14 cellular contexts compared by ENCODE assay signal in the genomic region with DNA sequence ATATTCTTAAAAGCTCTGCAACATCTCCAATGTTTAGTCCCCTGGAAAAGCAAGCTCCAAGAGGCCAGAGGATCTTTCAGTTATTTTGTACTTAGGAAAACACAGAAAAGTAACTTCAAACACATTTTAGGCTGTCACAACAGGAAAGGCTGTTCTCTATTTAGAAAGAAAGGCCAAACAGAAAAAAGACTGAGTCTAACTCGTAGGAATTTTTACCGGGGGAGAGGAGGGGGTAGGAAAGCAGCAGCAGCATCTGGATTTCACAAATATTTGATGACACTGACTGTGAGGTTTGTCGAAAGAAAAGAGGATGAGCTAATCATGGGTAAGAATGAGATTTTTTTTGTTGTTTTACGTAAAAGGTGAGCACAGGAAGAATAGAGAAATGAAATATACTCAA.
DNase-seq lines count a peak whose midpoint lies in the region; ATAC-seq and TF ChIP-seq lines count a peak whose summit lies in the region.
"Had no signal": no experiment of that assay in that cellular context is flagged by ENCODE, and none has a peak within 500 bp of the region (broad histone marks: within the 10 kb centered on the region; RNA-seq: fewer than 3 reads in every experiment).

No MANE protein-coding gene starts in this region.

- H3K9me3 ChIP-seq in thyroid gland (no peaks in the 10 kb centered on the region), colonic mucosa (no peaks in the 10 kb centered on the region)
- H3K9me3 ChIP-seq: tibial artery had no signal

- H3K9me3 Mint-ChIP-seq in HFFc6 (no peaks in the 10 kb centered on the region), T-cell (no peaks in the 10 kb centered on the region)
- H3K9me3 Mint-ChIP-seq: natural killer cell treated with Interleukin-12 subunit alpha and Interleukin-12 subunit beta and Interleukin-15 and Interleukin-18, amount 100 ng/mL, for 72 hours had no signal

- H3K27ac ChIP-seq in thyroid gland (peak overlapping the region; percentile 21 to 57 (median 34)), colonic mucosa (no peak overlapping the region)
- H3K27ac ChIP-seq: tibial artery had no signal

- H3K36me3 ChIP-seq in thyroid gland = no peaks in the 10 kb centered on the region
- H3K36me3 ChIP-seq in colonic mucosa = no peaks in the 10 kb centered on the region
- H3K36me3 ChIP-seq: tibial artery had no signal

- intact Hi-C loops in thyroid gland (cut with DNase I) (no loop called here), colonic mucosa (cut with DNase I) (no loop called here)

- H3K4me1 Mint-ChIP-seq in HFFc6 (ENCODE audit: low read depth) (peaks cover 45% of the 10 kb centered on the region), T-cell (no peaks in the 10 kb centered on the region)

- H3K27me3 Mint-ChIP-seq in HFFc6 (ENCODE audit: insufficient read depth) = no peaks in the 10 kb centered on the region
- no peaks in the 10 kb centered on the region for H3K27me3 Mint-ChIP-seq in T-cell
- H3K27me3 Mint-ChIP-seq: natural killer cell treated with Interleukin-12 subunit alpha and Interleukin-12 subunit beta and Interleukin-15 and Interleukin-18, amount 100 ng/mL, for 72 hours had no signal

- DNase-seq in HFFc6 = peak; percentile 61
- DNase-seq in choroid plexus epithelial cell (ENCODE audit: low read depth) = peak; percentile 90
- peak; percentile 45 for DNase-seq in left kidney (ENCODE audit: low read depth, low spot score)
- DNase-seq in thyroid gland = no peak
- no peak for DNase-seq in T-cell
- no peak for DNase-seq in GM13977 (ENCODE audit: low spot score)
- DNase-seq in colonic mucosa = no peak
- DNase-seq: activated naive CD4-positive, alpha-beta T cell treated with Interleukin-2 at 50 U/mL for 16 hours; left cardiac atrium; stimulated activated CD4-positive, alpha-beta T cell treated with anti-CD3 and anti-CD28 coated beads, Interleukin-12 subunit alpha, Interleukin-12 subunit beta, amount 100 ng/mL, for 4 hours; T1000; tibial artery had no signal

- POLR2A ChIA-PET in T-cell (lab: Charles Lee) = no interaction called here

- H3K9ac ChIP-seq in colonic mucosa (ENCODE audit: low read depth in 2 of 2, low read length in 2 of 2) = no peak overlapping the region

- TF ChIP-seq POLR2A in thyroid gland (IDR thresholded peaks at IDR 0.05) = no peak

- CTCF ChIA-PET in T-cell (lab: Charles Lee) = interaction anchor here in 1 of 2 donors (0.5 kb wide), 1 partner anchor 916 kb away, joined by 3 read pairs; no protein-coding TSS in a partner anchor

- in situ Hi-C loops in GM13977 (cut with MboI; ENCODE audit: low pct_unique_long_range_greater_than_20kb, low sequenced_read_pairs, unreplicated experiment) = no loop called here

- TF ChIP-seq CTCF in HFFc6 (IDR thresholded peaks at IDR 0.05) (no peak), choroid plexus epithelial cell (conservative IDR thresholded peaks at IDR 0.05; ENCODE audit: low read depth, low read length) (no peak), thyroid gland (IDR thresholded peaks at IDR 0.05) (no peak), GM13977 (IDR thresholded peaks at IDR 0.05; ENCODE audit: extremely low read depth, insufficient read depth, missing control alignments) (no peak), colonic mucosa (IDR thresholded peaks at IDR 0.05) (no peak)

- H3K27me3 ChIP-seq in thyroid gland (no peaks in the 10 kb centered on the region), colonic mucosa (no peaks in the 10 kb centered on the region)
- H3K27me3 ChIP-seq: tibial artery had no signal

- H3K4me1 ChIP-seq in thyroid gland (peaks cover 23 to 36% of the 10 kb centered on the region in 2 donors), colonic mucosa (no peaks in the 10 kb centered on the region)

- 35 to 36% methylated on average over 4 of the region's 4 CpGs for WGBS in thyroid gland, 2 donors

- ATAC-seq in T-cell (replicated peaks in 1 of 4) = no peak
- ATAC-seq in HG03196 (IDR thresholded peaks at IDR 0.05; ENCODE audit: unreplicated experiment) = no peak
- ATAC-seq: left cardiac atrium; natural killer cell treated with Interleukin-12 subunit alpha and Interleukin-12 subunit beta and Interleukin-15 and Interleukin-18, amount 100 ng/mL, for 72 hours had no signal

- H3K36me3 Mint-ChIP-seq in HFFc6 (ENCODE audit: low read depth) (no peaks in the 10 kb centered on the region), T-cell (peaks cover 10% of the 10 kb centered on the region)
- H3K36me3 Mint-ChIP-seq: natural killer cell treated with Interleukin-12 subunit alpha and Interleukin-12 subunit beta and Interleukin-15 and Interleukin-18, amount 100 ng/mL, for 72 hours had no signal

- H3K4me3 Mint-ChIP-seq in HFFc6 (peak overlapping the region; percentile 66), T-cell (no peak overlapping the region)
- H3K4me3 Mint-ChIP-seq: natural killer cell treated with Interleukin-12 subunit alpha and Interleukin-12 subunit beta and Interleukin-15 and Interleukin-18, amount 100 ng/mL, for 72 hours had no signal

- H3K4me3 ChIP-seq in choroid plexus epithelial cell (ENCODE audit: low read depth, low read length) (no peak overlapping the region), thyroid gland (replicated peaks in 1 of 3) (no peak overlapping the region), colonic mucosa (no peak overlapping the region)
- H3K4me3 ChIP-seq: tibial artery had no signal

- H3K27ac Mint-ChIP-seq in HFFc6 = peak overlapping the region; percentile 61
- no peak overlapping the region for H3K27ac Mint-ChIP-seq in T-cell

Comparison
In these comparisons a context has a peak if more than half of its experiments do, and no peak if none do; other contexts are left out.
1. DNase-seq: peak in HFFc6 (single experiment), choroid plexus epithelial cell (single experiment) and left kidney (single experiment); none in thyroid gland (0 of 2), T-cell (0 of 34), GM13977 (single experiment) and colonic mucosa (single experiment).